In genomic region chr5:40909723-40910122, GRCh38 we compare ENCODE assay signal across 28 cellular contexts. TPM values are rescaled to one million over a fixed set of nuclear protein-coding genes. Genes with fewer than 3 reads are reported as not detected.
DNase-seq lines count a peak whose midpoint lies in the region; TF ChIP-seq lines count a peak whose summit lies in the region.
"Had no signal": no experiment of that assay in that cellular context is flagged by ENCODE, and none has a peak within 500 bp of the region (broad histone marks: within the 10 kb centered on the region; RNA-seq: fewer than 3 reads in every experiment).

No MANE protein-coding gene starts in this region.

- H3K36me3 ChIP-seq in adrenal gland (replicated peaks in 1 of 2) (no peaks in the 10 kb centered on the region), esophagus squamous epithelium (no peaks in the 10 kb centered on the region), tibial nerve (no peaks in the 10 kb centered on the region)
- H3K36me3 ChIP-seq: HAP-1 had no signal

- H3K9me3 Mint-ChIP-seq in mesothelial cell of epicardium: no peaks in the 10 kb centered on the region
- H3K9me3 Mint-ChIP-seq: activated CD4-positive, alpha-beta T cell treated with anti-CD3 and anti-CD28 coated beads, Interleukin-2, amount 10 ng/mL, durations not matched to agents 7 days and 5 days; activated naive CD4-positive, alpha-beta T cell treated with anti-CD3 and anti-CD28 coated beads, Interleukin-2, amount 50 U/mL, for 72 hours; activated T-helper 1 cell treated with anti-CD3 and anti-CD28 coated beads, Interleukin-12 subunit alpha, Interleukin-12 subunit beta, Interleukin-2, Interleukin-4 antibody, amounts not matched to agents 30 ng/mL and 10 ng/mL and 1 ng/mL, durations not matched to agents 14 hours and 24 hours and 36 hours; CD8-positive, alpha-beta memory T cell; endodermal cell had no signal

- H3K9me3 ChIP-seq in adrenal gland (replicated peaks in 1 of 3): no peaks in the 10 kb centered on the region
- no peaks in the 10 kb centered on the region for H3K9me3 ChIP-seq in esophagus squamous epithelium
- H3K9me3 ChIP-seq in tibial nerve: no peaks in the 10 kb centered on the region
- H3K9me3 ChIP-seq: HAP-1 had no signal

- peak overlapping the region; percentile 42 for H3K4me3 Mint-ChIP-seq in mesothelial cell of epicardium
- H3K4me3 Mint-ChIP-seq: activated CD4-positive, alpha-beta T cell treated with anti-CD3 and anti-CD28 coated beads, Interleukin-2, amount 10 ng/mL, durations not matched to agents 7 days and 5 days; activated CD8-positive, alpha-beta memory T cell treated with anti-CD3 and anti-CD28 coated beads, Interleukin-2, amount 10 ng/mL, durations not matched to agents 7 days and 5 days; activated T-helper 1 cell treated with anti-CD3 and anti-CD28 coated beads, Interleukin-12 subunit alpha, Interleukin-12 subunit beta, Interleukin-2, Interleukin-4 antibody, amounts not matched to agents 30 ng/mL and 10 ng/mL and 1 ng/mL, durations not matched to agents 14 hours and 24 hours and 36 hours; CD8-positive, alpha-beta memory T cell; endodermal cell had no signal

- TF ChIP-seq POLR2A in adrenal gland (IDR thresholded peaks at IDR 0.05): no peak
- TF ChIP-seq POLR2A in esophagus squamous epithelium (IDR thresholded peaks at IDR 0.05): no peak
- no peak for TF ChIP-seq POLR2A in tibial nerve (IDR thresholded peaks at IDR 0.05)

- no peak for TF ChIP-seq CTCF in adrenal gland (IDR thresholded peaks at IDR 0.05)
- no peak for TF ChIP-seq CTCF in esophagus squamous epithelium (IDR thresholded peaks at IDR 0.05)
- no peak for TF ChIP-seq CTCF in mesothelial cell of epicardium (IDR thresholded peaks at IDR 0.05; ENCODE audit: unreplicated experiment)
- no peak for TF ChIP-seq CTCF in tibial nerve (IDR thresholded peaks at IDR 0.05)

- H3K27me3 Mint-ChIP-seq in mesothelial cell of epicardium (ENCODE audit: low read depth): no peaks in the 10 kb centered on the region

- TF ChIP-seq EP300 in tibial nerve (IDR thresholded peaks at IDR 0.05): no peak

- intact Hi-C loops in adrenal gland (cut with DNase I) (loop anchor here in 1 of 2 donors (10.0 kb wide), 1 partner anchor 605 kb away; the partner anchor contains the start of gene PLCXD3), esophagus squamous epithelium (cut with DNase I) (no loop called here)

- peak overlapping the region in 2 of 4 donors; percentile 28 to 47 for H3K4me3 ChIP-seq in adrenal gland
- H3K4me3 ChIP-seq in esophagus squamous epithelium: peak overlapping the region in 3 of 4 donors; percentile 12 to 54 (median 28)
- peak overlapping the region in 1 of 4 donors; percentile 10 for H3K4me3 ChIP-seq in tibial nerve
- H3K4me3 ChIP-seq: HAP-1 had no signal

- H3K27me3 ChIP-seq in adrenal gland (no peaks in the 10 kb centered on the region), esophagus squamous epithelium (no peaks in the 10 kb centered on the region), tibial nerve (no peaks in the 10 kb centered on the region)

- 19 to 44% (median 40%) methylated on average over 2 of the region's 2 CpGs for WGBS in adrenal gland, 4 donors
- 46 to 62% methylated on average over 2 of the region's 2 CpGs for WGBS in esophagus squamous epithelium, 2 donors
- 18 to 28% methylated on average over 2 of the region's 2 CpGs for WGBS in tibial nerve, 2 donors

- H3K27ac ChIP-seq in adrenal gland (peak overlapping the region in 4 of 5 donors; percentile 26 to 74 (median 62)), esophagus squamous epithelium (no peak overlapping the region), tibial nerve (peak overlapping the region in 3 of 4 donors; percentile 25 to 57 (median 45))
- H3K27ac ChIP-seq: VCaP had no signal

- H3K4me1 ChIP-seq in adrenal gland (replicated peaks in 1 of 2): peaks cover 16 to 22% of the 10 kb centered on the region in 2 donors
- H3K4me1 ChIP-seq in esophagus squamous epithelium: peaks cover 0 to 23% (median 4%) of the 10 kb centered on the region in 3 donors
- peaks cover 0 to 19% (median 0%) of the 10 kb centered on the region in 4 donors for H3K4me1 ChIP-seq in tibial nerve
- H3K4me1 ChIP-seq: HAP-1 had no signal

- H3K36me3 Mint-ChIP-seq in mesothelial cell of epicardium: no peaks in the 10 kb centered on the region
- H3K36me3 Mint-ChIP-seq: activated CD8-positive, alpha-beta memory T cell treated with anti-CD3 and anti-CD28 coated beads, Interleukin-2, amount 10 ng/mL, durations not matched to agents 7 days and 5 days; activated naive CD4-positive, alpha-beta T cell treated with anti-CD3 and anti-CD28 coated beads, Interleukin-2, amount 50 U/mL, for 72 hours; CD8-positive, alpha-beta memory T cell had no signal

- DNase-seq in adrenal gland (no peak), esophagus squamous epithelium (lab: John Stamatoyannopoulos, UW) (no peak), mesothelial cell of epicardium (ENCODE audit: low spot score in 2 of 2, unreplicated experiment in 2 of 2) (no peak), tibial nerve (ENCODE audit: low spot score in 2 of 2) (no peak), AG20443 (ENCODE audit: low spot score) (no peak), activated gamma-delta T cell (lab: John Stamatoyannopoulos, UW) (no peak), NCI-H2029 treated with DMSO at 0.1 percent for 48 hours (lab: John Stamatoyannopoulos, UW) (no peak)
- DNase-seq: activated CD4-positive, alpha-beta T cell treated with anti-CD3 and anti-CD28 coated beads, Interleukin-2, amount 10 ng/mL, durations not matched to agents 7 days and 5 days; activated CD8-positive, alpha-beta memory T cell treated with anti-CD3 and anti-CD28 coated beads, Interleukin-2, amount 10 ng/mL, durations not matched to agents 7 days and 5 days; AML-193; CD8-positive, alpha-beta memory T cell; DMS53; endodermal cell; GDM1; hippocampal formation; KBM-7; mammary epithelial cell; MM.1S; NCI-H1436; NCI-H510A treated with DMSO at 0.1 percent for 48 hours; nucleus accumbens; retina; stimulated activated CD4-positive, alpha-beta T cell treated with anti-CD3 and anti-CD28 coated beads, Interleukin-15, amount 100 ng/mL, for 24 hours; T-helper 2 cell had no signal

- no peak overlapping the region for H3K27ac Mint-ChIP-seq in mesothelial cell of epicardium
- H3K27ac Mint-ChIP-seq: activated CD4-positive, alpha-beta T cell treated with anti-CD3 and anti-CD28 coated beads, Interleukin-2, amount 10 ng/mL, durations not matched to agents 7 days and 5 days; activated CD8-positive, alpha-beta memory T cell treated with anti-CD3 and anti-CD28 coated beads, Interleukin-2, amount 10 ng/mL, durations not matched to agents 7 days and 5 days; activated T-helper 1 cell treated with anti-CD3 and anti-CD28 coated beads, Interleukin-12 subunit alpha, Interleukin-12 subunit beta, Interleukin-2, Interleukin-4 antibody, amounts not matched to agents 30 ng/mL and 10 ng/mL and 1 ng/mL, durations not matched to agents 14 hours and 24 hours and 36 hours; CD8-positive, alpha-beta memory T cell; endodermal cell had no signal

- H3K4me1 Mint-ChIP-seq in mesothelial cell of epicardium: peaks cover 8% of the 10 kb centered on the region
- H3K4me1 Mint-ChIP-seq: activated CD4-positive, alpha-beta T cell treated with anti-CD3 and anti-CD28 coated beads, Interleukin-2, amount 10 ng/mL, durations not matched to agents 7 days and 5 days; activated CD8-positive, alpha-beta memory T cell treated with anti-CD3 and anti-CD28 coated beads, Interleukin-2, amount 10 ng/mL, durations not matched to agents 7 days and 5 days had no signal

RNA-seq across cellular contexts. Expression of gene C7, which starts 0.4 kb away (rescaled TPM):
- total RNA-seq in adrenal gland (1,000 to 10,000 TPM in 7 of 8 donors, 100 to 1,000 TPM in 1; 961 to 4,123 (median 2,189) TPM), esophagus squamous epithelium (100 to 1,000 TPM in 2 of 4 donors, 10 to 100 TPM in 1, 1 to 10 TPM in 1; 8.2 to 245 (median 108) TPM), mesothelial cell of epicardium (18.2 to 22.6 TPM (median 20.7 TPM) in 3 replicates), tibial nerve (100 to 1,000 TPM in 2 of 4 donors, 10 to 100 TPM in 2; 87.0 to 239 (median 104) TPM)
- 1,000 to 10,000 TPM in 1 of 3 donors, 100 to 1,000 TPM in 2; 442 to 1,201 (median 740) TPM for polyA plus RNA-seq in adrenal gland
- total RNA-seq: activated CD4-positive, alpha-beta T cell treated with anti-CD3 and anti-CD28 coated beads, Interleukin-2, amount 10 ng/mL, durations not matched to agents 7 days and 5 days; activated CD8-positive, alpha-beta memory T cell treated with anti-CD3 and anti-CD28 coated beads, Interleukin-2, amount 10 ng/mL, durations not matched to agents 7 days and 5 days; activated naive CD4-positive, alpha-beta T cell treated with anti-CD3 and anti-CD28 coated beads, Interleukin-2, amount 50 U/mL, for 72 hours; activated T-helper 1 cell treated with anti-CD3 and anti-CD28 coated beads, Interleukin-12 subunit alpha, Interleukin-12 subunit beta, Interleukin-2, Interleukin-4 antibody, amounts not matched to agents 30 ng/mL and 10 ng/mL and 1 ng/mL, durations not matched to agents 14 hours and 24 hours and 36 hours; CD8-positive, alpha-beta memory T cell; mammary epithelial cell had no signal
- polyA plus RNA-seq: CD8-positive, alpha-beta memory T cell; mammary epithelial cell had no signal

Comparison
In these comparisons a context has a peak if more than half of its experiments do, and no peak if none do; other contexts are left out.
1. H3K27ac ChIP-seq: peak in adrenal gland (4 of 5) and tibial nerve (3 of 4); none in esophagus squamous epithelium (0 of 4).